In genomic region chr20:51310216-51310615, GRCh38 we compare ENCODE assay signal across 22 cellular contexts.
DNase-seq lines count a peak whose midpoint lies in the region; ATAC-seq and TF ChIP-seq lines count a peak whose summit lies in the region.
"Had no signal": no experiment of that assay in that cellular context is flagged by ENCODE, and none has a peak within 500 bp of the region (broad histone marks: within the 10 kb centered on the region; RNA-seq: fewer than 3 reads in every experiment).

No MANE protein-coding gene starts in this region.

- H3K27ac ChIP-seq in HEK293 (ENCODE audit: extremely low read depth, low read depth, low read length) (no peak overlapping the region), mesendoderm (ENCODE audit: low read depth, low read length) (no peak overlapping the region), gastrocnemius medialis (no peak overlapping the region), aorta (ENCODE audit: low read depth in 1 of 2, low read length in 2 of 2) (no peak overlapping the region)
- H3K27ac ChIP-seq: BLaER1, Peyer's patch had no signal

- H3K27me3 ChIP-seq in mesendoderm (ENCODE audit: insufficient read depth, low read length, poor library complexity) (no peaks in the 10 kb centered on the region), gastrocnemius medialis (no peaks in the 10 kb centered on the region), aorta (ENCODE audit: control insufficient read depth in 1 of 2, insufficient read depth in 2 of 2, low read length in 1 of 2) (no peaks in the 10 kb centered on the region)
- H3K27me3 ChIP-seq: BLaER1, MG63, Peyer's patch had no signal

- no peak overlapping the region for H2BK120ac ChIP-seq in mesendoderm (ENCODE audit: low read depth, low read length)

- H3K4me1 ChIP-seq in HEK293 (ENCODE audit: control insufficient read depth, insufficient read depth, low read length) (no peaks in the 10 kb centered on the region), mesendoderm (ENCODE audit: control insufficient read depth, low read depth, low read length) (peaks cover 21% of the 10 kb centered on the region), gastrocnemius medialis (no peaks in the 10 kb centered on the region), aorta (ENCODE audit: control insufficient read depth in 1 of 2, insufficient read depth in 2 of 2, low read length in 2 of 2) (no peaks in the 10 kb centered on the region)

- DNase-seq in amniotic epithelial cell (ENCODE audit: low read depth) (peak; percentile 81), fibroblast of villous mesenchyme (ENCODE audit: low read depth) (peak; percentile 70), mesendoderm (no peak), gastrocnemius medialis (no peak), germinal center (ENCODE audit: low spot score) (no peak), NCI-H526 (lab: John Stamatoyannopoulos, UW) (no peak), aorta (no peak)
- DNase-seq: Calu3; CD8-positive, alpha-beta T cell; DMS53; Kasumi-1; MG63; NCI-H1092; NCI-H1436 treated with DMSO at 0.1 percent for 48 hours; NCI-H2029 treated with DMSO at 0.1 percent for 48 hours; NCI-H2171 treated with DMSO at 0.1 percent for 48 hours; NCI-H446; NCI-H69; Peyer's patch had no signal

- TF ChIP-seq POLR2A in gastrocnemius medialis (IDR thresholded peaks at IDR 0.05) = no peak

- H3K79me1 ChIP-seq in mesendoderm (ENCODE audit: low read length) = no peaks in the 10 kb centered on the region

- H3K4me3 ChIP-seq in HEK293 (ENCODE audit: low read depth, low read length) = no peak overlapping the region
- no peak overlapping the region for H3K4me3 ChIP-seq in fibroblast of villous mesenchyme (ENCODE audit: low read depth, low read length)
- H3K4me3 ChIP-seq in mesendoderm (ENCODE audit: low read length) = no peak overlapping the region
- H3K4me3 ChIP-seq in gastrocnemius medialis = no peak overlapping the region
- H3K4me3 ChIP-seq in aorta (ENCODE audit: low read length in 2 of 2) = no peak overlapping the region
- H3K4me3 ChIP-seq: A549, BLaER1, MG63, Peyer's patch had no signal

- intact Hi-C loops in gastrocnemius medialis (cut with DNase I; ENCODE audit: low total_unique reads) (no loop called here), aorta (cut with DNase I) (no loop called here)

- H3K56ac ChIP-seq in mesendoderm (ENCODE audit: low read length) = no peak overlapping the region

- H3K23ac ChIP-seq in mesendoderm (ENCODE audit: low read length) = no peak overlapping the region

- no peak for ATAC-seq in gastrocnemius medialis
- no peak for ATAC-seq in aorta (ENCODE audit: low FRiP score)
- ATAC-seq: A549; CD8-positive, alpha-beta T cell had no signal

- peak overlapping the region; percentile 93 for H2AK5ac ChIP-seq in mesendoderm (ENCODE audit: low read length)

- H4K5ac ChIP-seq in mesendoderm (ENCODE audit: low read length) = no peak overlapping the region

- TF ChIP-seq CTCF in HEK293 (tag by site-specific recombination; IDR thresholded peaks at IDR 0.05) = no peak
- TF ChIP-seq CTCF in fibroblast of villous mesenchyme (IDR thresholded peaks at IDR 0.05; ENCODE audit: insufficient read depth, low read depth, low read length) = no peak
- TF ChIP-seq CTCF in gastrocnemius medialis (IDR thresholded peaks at IDR 0.05 in 4 of 5, conservative IDR thresholded peaks at IDR 0.05 in 1 of 5) = no peak

- H2BK15ac ChIP-seq in mesendoderm (replicated peaks; ENCODE audit: low read depth) = peak overlapping the region; percentile 89

- H3K36me3 ChIP-seq in HEK293 (ENCODE audit: control insufficient read depth in 2 of 2, insufficient read depth in 1 of 2, low read length in 2 of 2) (no peaks in the 10 kb centered on the region), mesendoderm (ENCODE audit: control insufficient read depth, insufficient read depth, low read length) (no peaks in the 10 kb centered on the region), gastrocnemius medialis (no peaks in the 10 kb centered on the region), aorta (ENCODE audit: control insufficient read depth in 1 of 2, insufficient read depth in 2 of 2, low read length in 1 of 2) (no peaks in the 10 kb centered on the region)
- H3K36me3 ChIP-seq: BLaER1, MG63, Peyer's patch had no signal

- H3K79me2 ChIP-seq in mesendoderm (ENCODE audit: control insufficient read depth, insufficient read depth, low read length) = no peaks in the 10 kb centered on the region

- no CpG with 5 or more reads among the region's 2 CpGs for WGBS in mesendoderm (ENCODE audit: extremely low coverage, insufficient coverage, low lambda C conversion rate)
- 75 to 88% methylated on average over 2 of the region's 2 CpGs for WGBS in aorta, 2 donors

- H3K9ac ChIP-seq in mesendoderm (ENCODE audit: low read length) = no peak overlapping the region
- H3K9ac ChIP-seq: BLaER1 had no signal

- H3K4ac ChIP-seq in mesendoderm (ENCODE audit: low read depth, low read length) = peak overlapping the region; percentile 61

- in situ Hi-C loops in gastrocnemius medialis (cut with MboI; ENCODE audit: low sequenced_read_pairs in 4 of 4) = loop anchor here in 3 of 4 donors (25.0 kb wide), 1 partner anchor 523 kb away; the partner anchor contains the start of gene BCAS4 (in 3 of the 3)

- POLR2A ChIA-PET in HEK293 (lab: Yijun Ruan, JAX) = no interaction called here

- H3K18ac ChIP-seq in mesendoderm (ENCODE audit: low read length) = peak overlapping the region; percentile 71

- no peak overlapping the region for H4K8ac ChIP-seq in mesendoderm (ENCODE audit: low read depth, low read length)

- CTCF ChIA-PET in HEK293 (lab: Yijun Ruan, JAX) = interaction anchor here (0.6 to 8.4 kb wide), 10 partner anchors 7 to 561 kb away, joined by 3 to 243 read pairs (median 5); no protein-coding TSS in a partner anchor

- peak overlapping the region; percentile 6 for H2BK5ac ChIP-seq in mesendoderm (ENCODE audit: low read length)

- H3K9me3 ChIP-seq in HEK293 (ENCODE audit: control insufficient read depth, insufficient read depth, low read depth, low read length) (no peaks in the 10 kb centered on the region), gastrocnemius medialis (no peaks in the 10 kb centered on the region), aorta (ENCODE audit: control insufficient read depth, low read length) (no peaks in the 10 kb centered on the region)
- H3K9me3 ChIP-seq: A549, MG63, Peyer's patch had no signal

- no peak overlapping the region for H3K4me2 ChIP-seq in mesendoderm (ENCODE audit: low read length)
- H3K4me2 ChIP-seq: A549, BLaER1 had no signal

TF ChIP-seq in HEK293, 187 proteins besides CTCF, POLR2A, EP300 and RAD21:
- TF ChIP-seq SETDB1 (IDR thresholded peaks at IDR 0.05; ENCODE audit: insufficient read length, low read length) = peak; percentile 80
- no peak for TF ChIP-seq ZNF571 (tag by site-specific recombination; IDR thresholded peaks at IDR 0.05)
- no peak for TF ChIP-seq ZNF311 (tag by site-specific recombination; IDR thresholded peaks at IDR 0.05; ENCODE audit: borderline replicate concordance)

Comparison
In these comparisons a context has a peak if more than half of its experiments do, and no peak if none do; other contexts are left out.
1. DNase-seq: peak in amniotic epithelial cell (single experiment) and fibroblast of villous mesenchyme (single experiment); none in mesendoderm (single experiment), gastrocnemius medialis (0 of 2), germinal center (single experiment), NCI-H526 (0 of 2) and aorta (0 of 2).